8 cellular contexts compared by ENCODE assay signal in the genomic region with DNA sequence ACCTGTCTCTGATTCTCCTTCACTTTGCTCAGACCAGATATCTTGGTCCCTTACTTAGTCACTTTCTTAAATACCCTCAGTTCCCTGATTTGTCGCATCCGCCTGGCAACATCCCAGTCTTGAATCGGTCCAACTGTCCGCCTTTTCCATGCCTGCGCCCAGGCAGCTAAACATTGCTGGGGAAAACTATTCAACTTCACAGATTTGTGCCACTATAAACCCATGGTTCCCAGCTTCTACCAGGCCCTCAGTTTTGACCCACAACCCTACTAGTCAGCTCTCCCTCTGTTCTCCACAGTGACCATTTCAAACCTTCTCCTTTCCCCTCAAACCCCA. TPM values are rescaled to one million over a fixed set of nuclear protein-coding genes. Genes with fewer than 3 reads are reported as not detected.
DNase-seq lines count a peak whose midpoint lies in the region; ATAC-seq and TF ChIP-seq lines count a peak whose summit lies in the region.

No MANE protein-coding gene starts in this region.

- TF ChIP-seq CTCF in heart left ventricle (IDR thresholded peaks at IDR 0.05) (no peak), brain microvascular endothelial cell (IDR thresholded peaks at IDR 0.05; ENCODE audit: low read depth, low read length, missing control alignments) (no peak), mesothelial cell of epicardium (IDR thresholded peaks at IDR 0.05; ENCODE audit: unreplicated experiment) (no peak), uterus (IDR thresholded peaks at IDR 0.05) (no peak)

- peak overlapping the region in 10 of 12 donors; percentile 22 to 80 (median 72) for H3K27ac ChIP-seq in heart left ventricle
- H3K27ac ChIP-seq in brain microvascular endothelial cell = no peak overlapping the region
- peak overlapping the region; percentile 82 to 88 for H3K27ac ChIP-seq in uterus

- H3K27me3 ChIP-seq in heart left ventricle (peaks cover 0 to 24% (median 0%) of the 10 kb centered on the region in 9 donors), brain microvascular endothelial cell (replicated peaks) (no peaks in the 10 kb centered on the region), uterus (no peaks in the 10 kb centered on the region)

- DNase-seq in heart left ventricle (no peak), left ventricle myocardium superior (no peak), brain microvascular endothelial cell (no peak), mesothelial cell of epicardium (ENCODE audit: low spot score in 2 of 2, unreplicated experiment in 2 of 2) (no peak), uterus (peak in 1 of 2 donors; percentile 20)
- no peak for DNase-seq in stimulated activated CD4-positive, alpha-beta T cell treated with anti-CD3 and anti-CD28 coated beads, Interleukin-4, amount 100 ng/mL, for 1 hour

- WGBS in heart left ventricle, 4 donors = 31 to 59% (median 47%) methylated on average over 5 of the region's 5 CpGs

- H3K4me1 ChIP-seq in heart left ventricle (peaks cover 0 to 17% (median 0%) of the 10 kb centered on the region in 12 donors), uterus (no peaks in the 10 kb centered on the region)

- H3K36me3 ChIP-seq in heart left ventricle = no peaks in the 10 kb centered on the region
- H3K36me3 ChIP-seq in brain microvascular endothelial cell (replicated peaks) = no peaks in the 10 kb centered on the region
- no peaks in the 10 kb centered on the region for H3K36me3 ChIP-seq in uterus

- no peaks in the 10 kb centered on the region for H3K27me3 Mint-ChIP-seq in mesothelial cell of epicardium (ENCODE audit: low read depth)

- in situ Hi-C loops in brain microvascular endothelial cell (cut with HindIII; ENCODE audit: low pct_ligation_motif_present, low sequenced_read_pairs) = no loop called here

- peaks cover 27% of the 10 kb centered on the region for H3K4me1 Mint-ChIP-seq in mesothelial cell of epicardium

- no peak for ATAC-seq in heart left ventricle
- ATAC-seq in left ventricle myocardium superior = no peak
- ATAC-seq in GM21528 (IDR thresholded peaks at IDR 0.05; ENCODE audit: low FRiP score, unreplicated experiment) = no peak
- ATAC-seq in HG02885 (IDR thresholded peaks at IDR 0.05; ENCODE audit: poor library complexity, unreplicated experiment) = no peak

- peak overlapping the region in 9 of 12 donors; percentile 59 to 87 (median 66) for H3K4me3 ChIP-seq in heart left ventricle
- H3K4me3 ChIP-seq in brain microvascular endothelial cell (ENCODE audit: low read depth, low read length) = peak overlapping the region; percentile 66
- peak overlapping the region; percentile 46 to 53 for H3K4me3 ChIP-seq in uterus

- H3K9me3 ChIP-seq in heart left ventricle (no peaks in the 10 kb centered on the region), uterus (no peaks in the 10 kb centered on the region)

- H3K36me3 Mint-ChIP-seq in mesothelial cell of epicardium = no peaks in the 10 kb centered on the region

- TF ChIP-seq POLR2A in heart left ventricle (IDR thresholded peaks at IDR 0.05) = no peak
- no peak for TF ChIP-seq POLR2A in uterus (IDR thresholded peaks at IDR 0.05)

- H3K27ac Mint-ChIP-seq in mesothelial cell of epicardium = peak overlapping the region; percentile 91

- peak overlapping the region; percentile 80 for H3K4me3 Mint-ChIP-seq in mesothelial cell of epicardium

- intact Hi-C loops in heart left ventricle (cut with DNase I) (loop anchor here in 1 of 10 donors (5.0 kb wide), 1 partner anchor 36 kb away; the partner anchor contains the start of gene GNL3L), left ventricle myocardium superior (cut with micrococcal nuclease) (no loop called here), uterus (cut with DNase I; ENCODE audit: low total_unique reads) (no loop called here)

- peaks cover 26% of the 10 kb centered on the region for H3K9me3 Mint-ChIP-seq in mesothelial cell of epicardium

RNA-seq across cellular contexts. Expression of gene FGD1, which starts 0.5 kb away (rescaled TPM):
- total RNA-seq in heart left ventricle = 1 to 10 TPM; 4.3 to 7.5 (median 6.7) TPM
- polyA plus RNA-seq in heart left ventricle = 1 to 10 TPM; 3.9 to 4.2 TPM
- 6.3 TPM for total RNA-seq in left ventricle myocardium superior
- total RNA-seq in mesothelial cell of epicardium = 38.4 to 39.9 TPM (median 39.1 TPM) in 3 replicates
- 10 to 100 TPM in 2 of 4 donors, 1 to 10 TPM in 1, under 1 TPM in 1; 0.51 to 14.6 (median 9.0) TPM for total RNA-seq in uterus

RNA-seq across cellular contexts. Expression of gene GNL3L, which starts 33.5 kb away (rescaled TPM):
- 10 to 100 TPM; 27.1 to 44.2 (median 37.4) TPM for total RNA-seq in heart left ventricle
- polyA plus RNA-seq in heart left ventricle = 10 to 100 TPM in 1 of 2 donors, 1 to 10 TPM in 1; 5.6 to 23.1 TPM
- total RNA-seq in left ventricle myocardium superior = 19.9 TPM
- 41.3 to 45.0 TPM (median 42.0 TPM) in 3 replicates for total RNA-seq in mesothelial cell of epicardium
- 10 to 100 TPM in 3 of 4 donors, 1 to 10 TPM in 1; 8.5 to 39.6 (median 34.5) TPM for total RNA-seq in uterus

RNA-seq across cellular contexts. Expression of gene TSR2, which starts 56.3 kb away (rescaled TPM):
- 10 to 100 TPM; 17.7 to 45.4 (median 34.6) TPM for total RNA-seq in heart left ventricle
- 10 to 100 TPM; 45.0 to 54.3 TPM for polyA plus RNA-seq in heart left ventricle
- 39.7 TPM for total RNA-seq in left ventricle myocardium superior
- total RNA-seq in mesothelial cell of epicardium = 25.1 to 28.4 TPM (median 26.5 TPM) in 3 replicates
- 10 to 100 TPM in 3 of 4 donors, 1 to 10 TPM in 1; 5.6 to 46.3 (median 14.6) TPM for total RNA-seq in uterus
